Comparison of ENCODE assay signal across 10 cellular contexts in genomic region chr2:181036848-181037603, GRCh38. TPM values are rescaled to one million over a fixed set of nuclear protein-coding genes. Genes with fewer than 3 reads are reported as not detected.
DNase-seq lines count a peak whose midpoint lies in the region; ATAC-seq lines count a peak whose summit lies in the region.
"Had no signal": no experiment of that assay in that cellular context is flagged by ENCODE, and none has a peak within 500 bp of the region (broad histone marks: within the 10 kb centered on the region; RNA-seq: fewer than 3 reads in every experiment).

No MANE protein-coding gene starts in this region.

- no peak overlapping the region for H3K27ac ChIP-seq in CD4-positive, alpha-beta memory T cell (ENCODE audit: low read depth, low read length)

- no peak overlapping the region for H3K4me3 ChIP-seq in skeletal muscle satellite cell (ENCODE audit: low read length)
- no peak overlapping the region for H3K4me3 ChIP-seq in CD4-positive, alpha-beta memory T cell (ENCODE audit: low read length in 2 of 2)
- H3K4me3 ChIP-seq: K562 had no signal

- ATAC-seq in activated CD8-positive, alpha-beta memory T cell treated with anti-CD3 and anti-CD28 coated beads, Interleukin-2, amount 10 ng/mL, durations not matched to agents 7 days and 5 days: peak; percentile 89
- ATAC-seq in HG03045 (IDR thresholded peaks at IDR 0.05; ENCODE audit: unreplicated experiment): peak; percentile 58
- ATAC-seq in activated CD8-positive, alpha-beta T cell treated with anti-CD3 and anti-CD28 coated beads, Interleukin-2, amount 10 ng/mL, durations not matched to agents 7 days and 5 days: peak; percentile 63
- ATAC-seq: K562 had no signal

- peaks cover 34% of the 10 kb centered on the region for H3K4me1 Mint-ChIP-seq in activated CD8-positive, alpha-beta memory T cell treated with anti-CD3 and anti-CD28 coated beads, Interleukin-2, amount 10 ng/mL, durations not matched to agents 7 days and 5 days
- H3K4me1 Mint-ChIP-seq in activated CD8-positive, alpha-beta T cell treated with anti-CD3 and anti-CD28 coated beads, Interleukin-2, amount 10 ng/mL, durations not matched to agents 7 days and 5 days (ENCODE audit: low read depth): peaks cover 17% of the 10 kb centered on the region
- peaks cover 7 to 16% (median 13%) of the 10 kb centered on the region in 4 donors for H3K4me1 Mint-ChIP-seq in CD4-positive, alpha-beta memory T cell

- H3K9me3 ChIP-seq in skeletal muscle satellite cell (replicated peaks; ENCODE audit: low read length): no peaks in the 10 kb centered on the region
- no peaks in the 10 kb centered on the region for H3K9me3 ChIP-seq in CD4-positive, alpha-beta memory T cell (ENCODE audit: control insufficient read depth in 1 of 2, low read length in 2 of 2)

- H3K4me2 ChIP-seq in skeletal muscle satellite cell (ENCODE audit: low read length): peak overlapping the region; percentile 6

- peaks cover 6% of the 10 kb centered on the region for H3K36me3 Mint-ChIP-seq in activated CD8-positive, alpha-beta memory T cell treated with anti-CD3 and anti-CD28 coated beads, Interleukin-2, amount 10 ng/mL, durations not matched to agents 7 days and 5 days
- H3K36me3 Mint-ChIP-seq in activated CD8-positive, alpha-beta T cell treated with anti-CD3 and anti-CD28 coated beads, Interleukin-2, amount 10 ng/mL, durations not matched to agents 7 days and 5 days (ENCODE audit: low read depth): no peaks in the 10 kb centered on the region
- H3K36me3 Mint-ChIP-seq in CD4-positive, alpha-beta memory T cell: peaks cover 0 to 4% of the 10 kb centered on the region in 2 donors

- H3K4me3 Mint-ChIP-seq in activated CD8-positive, alpha-beta memory T cell treated with anti-CD3 and anti-CD28 coated beads, Interleukin-2, amount 10 ng/mL, durations not matched to agents 7 days and 5 days: no peak overlapping the region
- no peak overlapping the region for H3K4me3 Mint-ChIP-seq in activated CD8-positive, alpha-beta T cell treated with anti-CD3 and anti-CD28 coated beads, Interleukin-2, amount 10 ng/mL, durations not matched to agents 7 days and 5 days
- no peak overlapping the region for H3K4me3 Mint-ChIP-seq in CD4-positive, alpha-beta memory T cell
- H3K4me3 Mint-ChIP-seq: B cell had no signal

- no peaks in the 10 kb centered on the region for H3K27me3 ChIP-seq in skeletal muscle satellite cell (ENCODE audit: control insufficient read depth, insufficient read depth, low read length)
- H3K27me3 ChIP-seq in CD4-positive, alpha-beta memory T cell (ENCODE audit: insufficient read depth, low read length): no peaks in the 10 kb centered on the region

- DNase-seq in activated CD8-positive, alpha-beta memory T cell treated with anti-CD3 and anti-CD28 coated beads, Interleukin-2, amount 10 ng/mL, durations not matched to agents 7 days and 5 days: peak; percentile 70
- DNase-seq in activated CD8-positive, alpha-beta memory T cell treated with anti-CD3 and anti-CD28 coated beads, Interleukin-2, amount 50 U/mL, for 48 hours: no peak
- DNase-seq in activated CD8-positive, alpha-beta T cell treated with anti-CD3 and anti-CD28 coated beads, Interleukin-2, amount 10 ng/mL, durations not matched to agents 7 days and 5 days: peak; percentile 39
- no peak for DNase-seq in CD4-positive, alpha-beta memory T cell
- no peak for DNase-seq in NCI-H748 treated with DMSO at 0.1 percent for 48 hours (lab: John Stamatoyannopoulos, UW)
- no peak for DNase-seq in posterior cingulate gyrus

- intact Hi-C loops in CD4-positive, alpha-beta memory T cell (cut with micrococcal nuclease): no loop called here
- intact Hi-C loops in posterior cingulate gyrus (cut with DNase I): no loop called here

- peak overlapping the region; percentile 64 for H3K27ac Mint-ChIP-seq in activated CD8-positive, alpha-beta memory T cell treated with anti-CD3 and anti-CD28 coated beads, Interleukin-2, amount 10 ng/mL, durations not matched to agents 7 days and 5 days
- no peak overlapping the region for H3K27ac Mint-ChIP-seq in activated CD8-positive, alpha-beta T cell treated with anti-CD3 and anti-CD28 coated beads, Interleukin-2, amount 10 ng/mL, durations not matched to agents 7 days and 5 days
- no peak overlapping the region for H3K27ac Mint-ChIP-seq in CD4-positive, alpha-beta memory T cell

- H3K36me3 ChIP-seq in skeletal muscle satellite cell (ENCODE audit: insufficient read depth, low read length): peaks cover 4% of the 10 kb centered on the region
- H3K36me3 ChIP-seq in CD4-positive, alpha-beta memory T cell (ENCODE audit: insufficient read depth, low read length): no peaks in the 10 kb centered on the region

- POLR2A ChIA-PET in activated CD8-positive, alpha-beta T cell treated with anti-CD3 and anti-CD28 coated beads, Interleukin-2, amount 10 ng/mL, durations not matched to agents 7 days and 5 days (lab: Charles Lee): no interaction called here
- POLR2A ChIA-PET in CD4-positive, alpha-beta memory T cell (lab: Charles Lee; ENCODE audit: partially characterized antibody): no interaction called here

- H3K9ac ChIP-seq in skeletal muscle satellite cell (ENCODE audit: low read depth, low read length): no peak overlapping the region

- no peaks in the 10 kb centered on the region for H3K9me3 Mint-ChIP-seq in activated CD8-positive, alpha-beta memory T cell treated with anti-CD3 and anti-CD28 coated beads, Interleukin-2, amount 10 ng/mL, durations not matched to agents 7 days and 5 days (ENCODE audit: low read depth)
- no peaks in the 10 kb centered on the region for H3K9me3 Mint-ChIP-seq in activated CD8-positive, alpha-beta T cell treated with anti-CD3 and anti-CD28 coated beads, Interleukin-2, amount 10 ng/mL, durations not matched to agents 7 days and 5 days (ENCODE audit: insufficient read depth)
- no peaks in the 10 kb centered on the region for H3K9me3 Mint-ChIP-seq in CD4-positive, alpha-beta memory T cell

- peaks cover 23% of the 10 kb centered on the region for H3K4me1 ChIP-seq in skeletal muscle satellite cell (ENCODE audit: control insufficient read depth, insufficient read depth, low read length)
- H3K4me1 ChIP-seq in CD4-positive, alpha-beta memory T cell (ENCODE audit: insufficient read depth, low read length): no peaks in the 10 kb centered on the region

- no peaks in the 10 kb centered on the region for H3K27me3 Mint-ChIP-seq in activated CD8-positive, alpha-beta memory T cell treated with anti-CD3 and anti-CD28 coated beads, Interleukin-2, amount 10 ng/mL, durations not matched to agents 7 days and 5 days
- no peaks in the 10 kb centered on the region for H3K27me3 Mint-ChIP-seq in activated CD8-positive, alpha-beta T cell treated with anti-CD3 and anti-CD28 coated beads, Interleukin-2, amount 10 ng/mL, durations not matched to agents 7 days and 5 days (ENCODE audit: low read depth)
- no peaks in the 10 kb centered on the region for H3K27me3 Mint-ChIP-seq in CD4-positive, alpha-beta memory T cell
- H3K27me3 Mint-ChIP-seq: B cell had no signal

- CTCF ChIA-PET in activated CD8-positive, alpha-beta memory T cell treated with anti-CD3 and anti-CD28 coated beads, Interleukin-2, amount 10 ng/mL, durations not matched to agents 7 days and 5 days (lab: Charles Lee): interaction anchor here (0.7 to 2.4 kb wide), 3 partner anchors 13 to 57 kb away, joined by 3 to 8 read pairs (median 4); partner anchors contain the start of gene UBE2E3
- CTCF ChIA-PET in activated CD8-positive, alpha-beta T cell treated with anti-CD3 and anti-CD28 coated beads, Interleukin-2, amount 10 ng/mL, durations not matched to agents 7 days and 5 days (lab: Charles Lee): interaction anchor here (0.7 to 2.3 kb wide), 4 partner anchors 8 to 22 kb away, joined by 3 to 8 read pairs (median 6); no protein-coding TSS in a partner anchor
- CTCF ChIA-PET in CD4-positive, alpha-beta memory T cell (lab: Charles Lee; ENCODE audit: partially characterized antibody): interaction anchor here (1.0 to 1.2 kb wide), 2 partner anchors 21 to 57 kb away, joined by 3 to 4 read pairs; no protein-coding TSS in a partner anchor

RNA-seq across cellular contexts. Expression of gene UBE2E3, which starts 56.6 kb away (rescaled TPM):
- 10 to 100 TPM; 35.0 to 49.6 TPM for total RNA-seq in activated CD8-positive, alpha-beta memory T cell treated with anti-CD3 and anti-CD28 coated beads, Interleukin-2, amount 10 ng/mL, durations not matched to agents 7 days and 5 days
- 10 to 100 TPM; 28.4 to 36.7 TPM for total RNA-seq in activated CD8-positive, alpha-beta T cell treated with anti-CD3 and anti-CD28 coated beads, Interleukin-2, amount 10 ng/mL, durations not matched to agents 7 days and 5 days
- total RNA-seq in skeletal muscle satellite cell (2012; rRNA removed): 93.9 and 153 TPM in 2 replicates
- 10 to 100 TPM; 25.0 to 27.0 TPM for total RNA-seq in CD4-positive, alpha-beta memory T cell
- 10 to 100 TPM; 45.2 to 55.0 TPM for polyA plus RNA-seq in CD4-positive, alpha-beta memory T cell

Comparison
In these comparisons a context has a peak if more than half of its experiments do, and no peak if none do; other contexts are left out.
1. DNase-seq: peak in activated CD8-positive, alpha-beta memory T cell treated with anti-CD3 and anti-CD28 coated beads, Interleukin-2, amount 10 ng/mL, durations not matched to agents 7 days and 5 days (single experiment) and activated CD8-positive, alpha-beta T cell treated with anti-CD3 and anti-CD28 coated beads, Interleukin-2, amount 10 ng/mL, durations not matched to agents 7 days and 5 days (single experiment); none in activated CD8-positive, alpha-beta memory T cell treated with anti-CD3 and anti-CD28 coated beads, Interleukin-2, amount 50 U/mL, for 48 hours (single experiment), CD4-positive, alpha-beta memory T cell (0 of 5), NCI-H748 treated with DMSO at 0.1 percent for 48 hours (single experiment) and posterior cingulate gyrus (0 of 10).
2. Peak in every context shown above with its lines, with median percentiles within 50 percentile points of each other: ATAC-seq.